ENCODE assay signal across 1 cellular context in the genomic region with DNA sequence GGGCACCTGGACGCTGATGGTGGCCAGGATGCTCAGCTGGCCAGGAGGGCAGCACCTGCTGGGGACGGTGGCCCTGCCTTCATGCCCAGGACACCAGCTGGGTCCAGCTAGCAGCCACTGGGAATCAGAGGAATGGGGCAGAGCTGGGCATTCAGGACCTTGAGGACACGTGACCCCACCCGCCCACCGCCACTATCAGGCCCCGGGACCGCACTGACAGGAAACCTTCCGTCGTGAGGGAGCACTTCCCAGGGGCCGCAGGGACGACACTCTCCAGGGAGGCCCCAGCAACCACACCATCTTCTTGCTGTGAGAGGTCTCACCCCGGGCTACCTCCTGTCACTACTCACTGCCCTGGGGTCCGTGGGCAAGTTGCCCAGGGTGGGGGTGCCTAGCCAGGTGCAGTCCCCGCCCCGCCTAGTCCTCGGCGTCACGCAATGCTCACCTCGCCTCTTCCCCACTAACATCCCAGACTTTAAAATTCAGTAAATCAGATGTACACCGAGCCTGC.
TF ChIP-seq lines count a peak whose summit lies in the region.

No MANE protein-coding gene starts in this region.

TF ChIP-seq in HCT116, 20 proteins besides CTCF, POLR2A, EP300 and RAD21:
- TF ChIP-seq ZFX (IDR thresholded peaks at IDR 0.05) (no peak), TCF7L2 (IDR thresholded peaks at IDR 0.05; ENCODE audit: borderline replicate concordance, extremely low read depth, insufficient read depth, insufficient read length) (no peak), YY1 (IDR thresholded peaks at IDR 0.05; ENCODE audit: extremely low read depth, insufficient replicate concordance, low read depth, low read length) (no peak), EGR1 (IDR thresholded peaks at IDR 0.05; ENCODE audit: low read depth) (no peak), CBX3 (IDR thresholded peaks at IDR 0.05; ENCODE audit: low read depth) (no peak)
- TF ChIP-seq, protein P1, sequence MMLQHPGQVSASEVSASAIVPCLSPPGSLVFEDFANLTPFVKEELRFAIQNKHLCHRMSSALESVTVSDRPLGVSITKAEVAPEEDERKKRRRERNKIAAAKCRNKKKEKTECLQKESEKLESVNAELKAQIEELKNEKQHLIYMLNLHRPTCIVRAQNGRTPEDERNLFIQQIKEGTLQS (IDR thresholded peaks at IDR 0.05) = no peak
